Comparison of ENCODE assay signal across 15 cellular contexts in the genomic region with DNA sequence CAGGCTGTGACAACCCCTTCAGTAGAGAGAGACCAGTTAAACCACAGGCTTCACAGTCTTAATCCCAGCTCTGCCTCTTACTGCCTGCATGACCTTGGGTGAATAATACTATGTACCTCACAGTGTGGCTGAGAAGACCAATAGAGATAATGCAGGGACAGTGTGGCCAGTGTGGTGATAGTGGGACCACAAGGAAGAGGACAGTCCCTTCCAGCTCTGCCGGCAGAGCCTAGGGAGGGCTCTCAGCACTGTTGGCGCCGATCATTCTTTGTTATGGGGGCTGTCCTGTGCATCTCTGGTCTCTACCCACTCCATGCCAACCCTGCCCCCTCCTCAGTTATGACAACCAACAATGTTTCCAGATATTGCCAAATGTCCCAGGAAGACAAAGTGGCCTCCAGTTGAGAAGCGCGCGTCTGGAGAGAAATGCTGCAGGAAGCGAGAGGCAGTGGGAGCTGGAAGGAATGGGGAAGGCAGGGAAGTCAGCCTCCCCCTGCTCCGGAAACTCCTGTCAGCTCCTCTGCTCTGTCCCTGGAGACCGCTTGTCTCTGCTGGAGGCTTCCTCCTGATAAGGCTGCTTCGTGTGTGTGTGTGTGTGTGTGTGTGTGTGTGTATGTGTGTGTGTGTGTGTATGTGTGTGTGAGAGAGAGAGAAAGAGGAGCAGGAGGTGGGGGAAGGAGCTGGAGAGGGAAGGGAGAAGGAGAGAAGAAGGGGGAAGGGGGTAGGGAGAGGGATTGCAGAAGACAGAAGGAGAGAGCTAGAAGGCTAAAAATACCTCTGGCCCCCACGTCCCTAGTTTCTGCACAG. TPM values are rescaled to one million over a fixed set of nuclear protein-coding genes. Genes with fewer than 3 reads are reported as not detected.
DNase-seq lines count a peak whose midpoint lies in the region; ATAC-seq and TF ChIP-seq lines count a peak whose summit lies in the region.
"Had no signal": no experiment of that assay in that cellular context is flagged by ENCODE, and none has a peak within 500 bp of the region (broad histone marks: within the 10 kb centered on the region; RNA-seq: fewer than 3 reads in every experiment).

No MANE protein-coding gene starts in this region.

- no peak overlapping the region for H2AK5ac ChIP-seq in mesendoderm (ENCODE audit: low read length)

- peaks cover 38% of the 10 kb centered on the region for H3K4me1 Mint-ChIP-seq in endothelial cell (ENCODE audit: unreplicated experiment)

- no peak for ATAC-seq in HG03097 (IDR thresholded peaks at IDR 0.05; ENCODE audit: low FRiP score, unreplicated experiment)
- ATAC-seq: activated CD4-positive, alpha-beta T cell treated with anti-CD3 and anti-CD28 coated beads for 36 hours had no signal

- WGBS in mesendoderm (ENCODE audit: extremely low coverage, insufficient coverage, low lambda C conversion rate), result no CpG with 5 or more reads among the region's 11 CpGs

- H3K4me2 ChIP-seq in DOHH2 (ENCODE audit: low read length) (peak overlapping the region; percentile 31), mesendoderm (ENCODE audit: low read length) (peak overlapping the region; percentile 36)

- peak overlapping the region; percentile 59 for H3K9ac ChIP-seq in mesendoderm (ENCODE audit: low read length)

- H3K4me1 ChIP-seq in DOHH2 (ENCODE audit: control insufficient read depth, low read length) (peaks cover 27% of the 10 kb centered on the region), mesendoderm (ENCODE audit: control insufficient read depth, low read depth, low read length) (peaks cover 11% of the 10 kb centered on the region)

- H3K4me3 ChIP-seq in DOHH2 (ENCODE audit: low read length) (peak overlapping the region; percentile 24; the same call in 1 of the 2 replicates), mesendoderm (ENCODE audit: low read length) (no peak overlapping the region)
- H3K4me3 ChIP-seq: coronary artery had no signal

- H3K27ac ChIP-seq in DOHH2 (ENCODE audit: low read depth, low read length) (no peak overlapping the region), mesendoderm (ENCODE audit: low read depth, low read length) (peak overlapping the region; percentile 41)
- H3K27ac ChIP-seq: coronary artery, RWPE1 had no signal

- no peak overlapping the region for H2BK120ac ChIP-seq in mesendoderm (ENCODE audit: low read depth, low read length)

- in situ Hi-C loops in GM13977 (cut with MboI; ENCODE audit: low pct_unique_long_range_greater_than_20kb, low sequenced_read_pairs, unreplicated experiment), result loop anchor here (10.0 kb wide), 1 partner anchor 147 kb away; no protein-coding TSS in a partner anchor

- no peaks in the 10 kb centered on the region for H3F3A ChIP-seq in DOHH2 (ENCODE audit: control insufficient read depth, insufficient read depth)

- no peak overlapping the region for H2BK15ac ChIP-seq in mesendoderm (replicated peaks; ENCODE audit: low read depth)

- peak overlapping the region; percentile 78 for H3K4me3 Mint-ChIP-seq in endothelial cell (ENCODE audit: unreplicated experiment)
- H3K4me3 Mint-ChIP-seq: activated CD4-positive, alpha-beta T cell treated with anti-CD3 and anti-CD28 coated beads for 36 hours had no signal

- no peak overlapping the region for H3K23ac ChIP-seq in mesendoderm (ENCODE audit: low read length)

- peak overlapping the region; percentile 88 for H2BK5ac ChIP-seq in mesendoderm (ENCODE audit: low read length)

- no peaks in the 10 kb centered on the region for H4K20me1 ChIP-seq in DOHH2 (ENCODE audit: control insufficient read depth, insufficient read depth, low read depth, low read length)

- H3K9me3 Mint-ChIP-seq in endothelial cell (ENCODE audit: unreplicated experiment), result no peaks in the 10 kb centered on the region

- TF ChIP-seq CTCF in DOHH2 (IDR thresholded peaks at IDR 0.05; ENCODE audit: low read depth, low read length, poor library complexity, severe bottlenecking) (no peak), endothelial cell (IDR thresholded peaks at IDR 0.05; ENCODE audit: unreplicated experiment) (no peak), GM13977 (IDR thresholded peaks at IDR 0.05; ENCODE audit: extremely low read depth, insufficient read depth, missing control alignments) (no peak)

- no peaks in the 10 kb centered on the region for H3K9me2 ChIP-seq in DOHH2 (replicated peaks; ENCODE audit: control insufficient read depth, low read length)

- no peaks in the 10 kb centered on the region for H3K79me1 ChIP-seq in mesendoderm (ENCODE audit: low read length)

- H3K79me2 ChIP-seq in DOHH2 (ENCODE audit: control insufficient read depth, low read length) (no peaks in the 10 kb centered on the region), mesendoderm (ENCODE audit: control insufficient read depth, insufficient read depth, low read length) (no peaks in the 10 kb centered on the region)

- peak; percentile 29 for DNase-seq in NCI-H69 (lab: John Stamatoyannopoulos, UW)
- peak; percentile 51 for DNase-seq in endothelial cell (ENCODE audit: low spot score)
- peak; percentile 96 for DNase-seq in mesendoderm
- no peak for DNase-seq in NCI-H1436 (lab: John Stamatoyannopoulos, UW)
- no peak for DNase-seq in GM13977 (ENCODE audit: low spot score)
- no peak for DNase-seq in middle frontal gyrus (ENCODE audit: extremely low spot score, low spot score)
- DNase-seq: activated CD4-positive, alpha-beta T cell treated with anti-CD3 and anti-CD28 coated beads for 36 hours; activated effector memory CD4-positive, alpha-beta T cell treated with Interleukin-2 at 50 U/mL for 16 hours; NCI-H2029 treated with DMSO at 0.1 percent for 48 hours; stimulated activated CD4-positive, alpha-beta T cell treated with anti-CD3 and anti-CD28 coated beads, Interleukin-12 subunit alpha, Interleukin-12 subunit beta, amount 100 ng/mL, for 4 hours had no signal

- H3K56ac ChIP-seq in mesendoderm (ENCODE audit: low read length), result peak overlapping the region; percentile 20

- H3K27ac Mint-ChIP-seq in endothelial cell (ENCODE audit: unreplicated experiment), result peak overlapping the region; percentile 92
- H3K27ac Mint-ChIP-seq: activated CD4-positive, alpha-beta T cell treated with anti-CD3 and anti-CD28 coated beads for 36 hours had no signal

- no peaks in the 10 kb centered on the region for H3K27me3 ChIP-seq in DOHH2 (ENCODE audit: control insufficient read depth, low read length)
- H3K27me3 ChIP-seq in mesendoderm (ENCODE audit: insufficient read depth, low read length, poor library complexity), result no peaks in the 10 kb centered on the region

- H3K36me3 Mint-ChIP-seq in endothelial cell (ENCODE audit: low read depth, unreplicated experiment), result peaks cover 6% of the 10 kb centered on the region

- H4K5ac ChIP-seq in mesendoderm (ENCODE audit: low read length), result no peak overlapping the region

- H3K18ac ChIP-seq in mesendoderm (ENCODE audit: low read length), result peak overlapping the region; percentile 57

- H3K4ac ChIP-seq in mesendoderm (ENCODE audit: low read depth, low read length), result peak overlapping the region; percentile 59

- H3K27me3 Mint-ChIP-seq in endothelial cell (ENCODE audit: unreplicated experiment), result peaks cover 26% of the 10 kb centered on the region

- no peaks in the 10 kb centered on the region for H3K9me3 ChIP-seq in DOHH2 (ENCODE audit: control insufficient read depth, insufficient read depth, low read length)

- no peaks in the 10 kb centered on the region for H3K36me3 ChIP-seq in DOHH2 (ENCODE audit: control insufficient read depth, low read length)
- H3K36me3 ChIP-seq in mesendoderm (ENCODE audit: control insufficient read depth, insufficient read depth, low read length), result no peaks in the 10 kb centered on the region

- H4K8ac ChIP-seq in mesendoderm (ENCODE audit: low read depth, low read length), result no peak overlapping the region

RNA-seq across cellular contexts. Expression of a gene that starts 31.8 kb away (rescaled TPM):
- 1.2 TPM for total RNA-seq in endothelial cell (ENCODE audit: unreplicated experiment)
- polyA plus RNA-seq in mesendoderm (2013, experiment 1 of 2), result 6.5 TPM
- polyA plus RNA-seq in mesendoderm (2013, experiment 2 of 2), result 5.7 TPM
- total RNA-seq: activated CD4-positive, alpha-beta T cell treated with anti-CD3 and anti-CD28 coated beads for 36 hours had no signal
- polyA plus RNA-seq: BJ had no signal

Comparison
In these comparisons a context has a peak if more than half of its experiments do, and no peak if none do; other contexts are left out.
1. DNase-seq: peak in NCI-H69 (single experiment), endothelial cell (single experiment) and mesendoderm (single experiment); none in NCI-H1436 (single experiment), GM13977 (single experiment) and middle frontal gyrus (single experiment).